ENCODE assay signal across 15 cellular contexts in the genomic region with DNA sequence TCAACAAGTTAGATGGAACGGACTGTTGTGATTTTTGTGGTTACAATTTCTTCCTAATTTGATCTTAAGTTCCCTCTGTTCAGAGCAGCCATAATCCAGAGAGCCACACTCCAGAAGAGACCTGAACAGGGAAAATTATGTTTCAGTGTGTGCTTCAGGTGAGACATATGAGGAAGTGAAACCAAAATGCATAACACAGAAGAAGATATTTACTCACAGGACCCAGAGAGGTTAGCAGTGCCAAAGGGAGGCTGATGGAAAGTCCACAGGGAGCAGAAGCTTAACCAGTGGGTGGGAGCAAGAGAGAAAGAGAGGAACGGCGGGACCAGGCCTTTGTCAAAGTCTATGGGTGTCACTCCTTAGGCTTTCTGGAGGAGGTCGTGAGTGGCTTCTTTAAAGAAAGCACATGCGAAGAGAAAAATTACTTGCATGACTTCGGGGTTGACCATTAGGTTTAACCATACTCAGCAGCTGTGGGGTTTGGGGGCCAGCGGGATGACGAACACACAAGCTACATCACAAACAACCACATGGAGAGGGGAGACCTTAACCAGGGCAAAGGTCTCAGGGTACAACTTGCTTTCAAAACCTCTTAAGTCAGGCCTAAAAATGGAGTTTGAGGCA.
DNase-seq lines count a peak whose midpoint lies in the region; ATAC-seq, FAIRE-seq and TF ChIP-seq lines count a peak whose summit lies in the region.
"Had no signal": no experiment of that assay in that cellular context is flagged by ENCODE, and none has a peak within 500 bp of the region (broad histone marks: within the 10 kb centered on the region; RNA-seq: fewer than 3 reads in every experiment).

No MANE protein-coding gene starts in this region.

- H3K4me1 ChIP-seq in MM.1S (ENCODE audit: low read length): no peaks in the 10 kb centered on the region
- H3K4me1 ChIP-seq in HepG2 (ENCODE audit: insufficient read depth, low read length): no peaks in the 10 kb centered on the region
- H3K4me1 ChIP-seq in breast epithelium: no peaks in the 10 kb centered on the region

- TF ChIP-seq EP300 in HepG2 (IDR thresholded peaks at IDR 0.05; ENCODE audit: low read depth in 2 of 2, low read length in 2 of 2): no peak
- TF ChIP-seq EP300 in HepG2 (CRISPR knock-in tag; IDR thresholded peaks at IDR 0.05; ENCODE audit: borderline replicate concordance): no peak

- no peaks in the 10 kb centered on the region for H4K20me1 ChIP-seq in MM.1S (ENCODE audit: insufficient read depth, low read length)
- H4K20me1 ChIP-seq in HepG2 (ENCODE audit: insufficient read depth, low read length): no peaks in the 10 kb centered on the region

- H3K4me2 ChIP-seq in MM.1S (ENCODE audit: low read depth, low read length) (no peak overlapping the region), HepG2 (ENCODE audit: low read depth, low read length) (no peak overlapping the region)
- H3K4me2 ChIP-seq: SK-N-SH had no signal

- no peak overlapping the region for H2AFZ ChIP-seq in MM.1S (ENCODE audit: low read length)
- no peak overlapping the region for H2AFZ ChIP-seq in HepG2 (ENCODE audit: low read length)

- TF ChIP-seq CTCF in MM.1S (IDR thresholded peaks at IDR 0.05; ENCODE audit: low read length): no peak
- no peak for TF ChIP-seq CTCF in HepG2 (CRISPR knock-in tag; IDR thresholded peaks at IDR 0.05)
- TF ChIP-seq CTCF in breast epithelium (IDR thresholded peaks at IDR 0.05): no peak

- H3K27me3 ChIP-seq in MM.1S (replicated peaks; ENCODE audit: insufficient read depth, low read length) (no peaks in the 10 kb centered on the region), HepG2 (ENCODE audit: control insufficient read depth in 1 of 2, insufficient read depth in 2 of 2, low read length in 2 of 2) (0 out of 5 replicates have a peak, but pooled peaks cover 0 to 2% of the 10 kb centered on the region in 2 experiments), breast epithelium (no peaks in the 10 kb centered on the region)

- H3K9me3 Mint-ChIP-seq in immature natural killer cell: peaks cover 0 to 5% (median 0%) of the 10 kb centered on the region in 6 donors

- H3K27ac Mint-ChIP-seq in immature natural killer cell: no peak overlapping the region
- H3K27ac Mint-ChIP-seq: activated naive CD8-positive, alpha-beta T cell treated with anti-CD3 and anti-CD28 coated beads for 36 hours; CD8-positive, alpha-beta memory T cell had no signal

- no peak overlapping the region for H3K9ac ChIP-seq in MM.1S (ENCODE audit: low read length)
- no peak overlapping the region for H3K9ac ChIP-seq in HepG2 (ENCODE audit: insufficient read depth, low read depth, low read length)
- H3K9ac ChIP-seq: SK-N-SH had no signal

- intact Hi-C loops in HepG2 (cut with micrococcal nuclease; ENCODE audit: unreplicated experiment): no loop called here
- intact Hi-C loops in breast epithelium (cut with DNase I; ENCODE audit: low total_unique reads): no loop called here

- no peak overlapping the region for H3K4me3 Mint-ChIP-seq in immature natural killer cell
- H3K4me3 Mint-ChIP-seq: activated naive CD8-positive, alpha-beta T cell treated with anti-CD3 and anti-CD28 coated beads for 36 hours; CD8-positive, alpha-beta memory T cell; central memory CD8-positive, alpha-beta T cell had no signal

- H3K4me3 ChIP-seq in MM.1S (ENCODE audit: low read length) (no peak overlapping the region), HepG2 (replicated peaks in 1 of 3; ENCODE audit: insufficient read depth in 1 of 3, low read depth in 2 of 3, low read length in 3 of 3) (no peak overlapping the region), breast epithelium (no peak overlapping the region)
- H3K4me3 ChIP-seq: lung had no signal

- no peak overlapping the region for H3K27ac ChIP-seq in MM.1S (ENCODE audit: low read length)
- H3K27ac ChIP-seq in HepG2 (ENCODE audit: extremely low read length, insufficient read depth, low read length): no peak overlapping the region
- no peak overlapping the region for H3K27ac ChIP-seq in breast epithelium

- in situ Hi-C loops in HepG2 (cut with HindIII; ENCODE audit: extremely low pct_ligation_motif_present, low pct_unique_long_range_greater_than_20kb): no loop called here

- H3K36me3 Mint-ChIP-seq in immature natural killer cell: no peaks in the 10 kb centered on the region
- H3K36me3 Mint-ChIP-seq: activated naive CD8-positive, alpha-beta T cell treated with anti-CD3 and anti-CD28 coated beads for 36 hours; CD8-positive, alpha-beta memory T cell had no signal

- POLR2A ChIA-PET in HepG2 (lab: Yijun Ruan, JAX): no interaction called here

- H3K36me3 ChIP-seq in MM.1S (replicated peaks; ENCODE audit: insufficient read depth, low read length) (no peaks in the 10 kb centered on the region), HepG2 (replicated peaks in 1 of 2; ENCODE audit: control insufficient read depth in 1 of 2, insufficient read depth in 2 of 2, low read length in 2 of 2) (no peaks in the 10 kb centered on the region), breast epithelium (no peaks in the 10 kb centered on the region)

- CTCF ChIA-PET in HepG2 (lab: Yijun Ruan, JAX; ENCODE audit: low intra/inter-chr PET ratio, low total read pairs): no interaction called here

- no peak for TF ChIP-seq RAD21 in HepG2 (CRISPR knock-in tag; IDR thresholded peaks at IDR 0.05)

- no peaks in the 10 kb centered on the region for H3K9me3 ChIP-seq in MM.1S (replicated peaks; ENCODE audit: insufficient read depth, low read length)
- no peaks in the 10 kb centered on the region for H3K9me3 ChIP-seq in HepG2 (ENCODE audit: low read length)
- H3K9me3 ChIP-seq in breast epithelium: peaks cover 0 to 21% of the 10 kb centered on the region in 2 donors

- no peak for FAIRE-seq in HepG2 (lab: Jason Lieb, UNC)
- FAIRE-seq: small intestine had no signal

- peaks cover 2 to 14% (median 3%) of the 10 kb centered on the region in 3 donors for H3K27me3 Mint-ChIP-seq in immature natural killer cell (ENCODE audit: low read depth in 3 of 3)

- no peaks in the 10 kb centered on the region for H3K9me2 ChIP-seq in MM.1S (replicated peaks; ENCODE audit: insufficient read depth, low read length)
- H3K9me2 ChIP-seq: SK-N-SH had no signal

- peak; percentile 78 for ATAC-seq in GM19035 (IDR thresholded peaks at IDR 0.05; ENCODE audit: unreplicated experiment)
- ATAC-seq in HG02678 (IDR thresholded peaks at IDR 0.05; ENCODE audit: unreplicated experiment): peak; percentile 81
- no peak for ATAC-seq in HepG2

- DNase-seq in MM.1S (peak; percentile 31), HepG2 (ENCODE audit: low spot score) (no peak), breast epithelium (ENCODE audit: low spot score in 2 of 2) (no peak), A172 (ENCODE audit: low spot score) (no peak), immature natural killer cell (no peak)
- DNase-seq: activated naive CD8-positive, alpha-beta T cell treated with anti-CD3 and anti-CD28 coated beads for 36 hours; CD8-positive, alpha-beta memory T cell; KG1; NCI-H2029; SK-N-SH; small intestine had no signal

- TF ChIP-seq POLR2A in HepG2 (IDR thresholded peaks at IDR 0.05; ENCODE audit: insufficient read depth in 1 of 2, low read depth in 2 of 2, low read length in 2 of 2) (no peak), breast epithelium (IDR thresholded peaks at IDR 0.05) (no peak)

- 37% methylated on average over 8 of the region's 8 CpGs for WGBS in HepG2 (ENCODE audit: low lambda C conversion rate)

- no peaks in the 10 kb centered on the region for H3K4me1 Mint-ChIP-seq in immature natural killer cell
- H3K4me1 Mint-ChIP-seq: activated naive CD8-positive, alpha-beta T cell treated with anti-CD3 and anti-CD28 coated beads for 36 hours; CD8-positive, alpha-beta memory T cell; central memory CD8-positive, alpha-beta T cell had no signal

- BruUV-seq in HepG2 (replicated peaks; lab: Mats Ljungman, UMichigan): no TSS peak

- H3F3A ChIP-seq in MM.1S (ENCODE audit: insufficient read depth, low read length): no peaks in the 10 kb centered on the region

- H3K79me2 ChIP-seq in MM.1S (ENCODE audit: low read length) (no peaks in the 10 kb centered on the region), HepG2 (ENCODE audit: insufficient read depth, low read length) (no peaks in the 10 kb centered on the region)

TF ChIP-seq in HepG2, 621 proteins besides CTCF, POLR2A, EP300 and RAD21:
- TF ChIP-seq, protein P1, sequence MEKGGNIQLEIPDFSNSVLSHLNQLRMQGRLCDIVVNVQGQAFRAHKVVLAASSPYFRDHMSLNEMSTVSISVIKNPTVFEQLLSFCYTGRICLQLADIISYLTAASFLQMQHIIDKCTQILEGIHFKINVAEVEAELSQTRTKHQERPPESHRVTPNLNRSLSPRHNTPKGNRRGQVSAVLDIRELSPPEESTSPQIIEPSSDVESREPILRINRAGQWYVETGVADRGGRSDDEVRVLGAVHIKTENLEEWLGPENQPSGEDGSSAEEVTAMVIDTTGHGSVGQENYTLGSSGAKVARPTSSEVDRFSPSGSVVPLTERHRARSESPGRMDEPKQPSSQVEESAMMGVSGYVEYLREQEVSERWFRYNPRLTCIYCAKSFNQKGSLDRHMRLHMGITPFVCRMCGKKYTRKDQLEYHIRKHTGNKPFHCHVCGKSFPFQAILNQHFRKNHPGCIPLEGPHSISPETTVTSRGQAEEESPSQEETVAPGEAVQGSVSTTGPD (CRISPR knock-in tag; IDR thresholded peaks at IDR 0.05): no peak
- TF ChIP-seq ZNF557 (CRISPR knock-in tag; IDR thresholded peaks at IDR 0.05) (no peak), ATM (IDR thresholded peaks at IDR 0.05; ENCODE audit: borderline replicate concordance) (no peak), DPF2 (CRISPR knock-in tag; IDR thresholded peaks at IDR 0.05; ENCODE audit: borderline replicate concordance, low read depth) (no peak)
- TF ChIP-seq, protein P2, sequence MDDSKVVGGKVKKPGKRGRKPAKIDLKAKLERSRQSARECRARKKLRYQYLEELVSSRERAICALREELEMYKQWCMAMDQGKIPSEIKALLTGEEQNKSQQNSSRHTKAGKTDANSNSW (CRISPR knock-in tag; IDR thresholded peaks at IDR 0.05; ENCODE audit: borderline replicate concordance): no peak
